ENCODE assay signal across 16 cellular contexts in genomic region chr5:176486189-176486757, GRCh38. TPM values are rescaled to one million over a fixed set of nuclear protein-coding genes. Genes with fewer than 3 reads are reported as not detected.
A peak's percentile ranks its signal among the peaks of the same experiment; 100 is the strongest.
DNase-seq lines count a peak whose midpoint lies in the region; ATAC-seq, FAIRE-seq and TF ChIP-seq lines count a peak whose summit lies in the region.
"Had no signal": no experiment of that assay in that cellular context is flagged by ENCODE, and none has a peak within 500 bp of the region (broad histone marks: within the 10 kb centered on the region; RNA-seq: fewer than 3 reads in every experiment).

No MANE protein-coding gene starts in this region.

- no peak overlapping the region for H4K5ac ChIP-seq in IMR-90 (ENCODE audit: low read depth, low read length)

- H3K56ac ChIP-seq in IMR-90 (ENCODE audit: extremely low read depth, insufficient read depth, low read length), result no peak overlapping the region

- POLR2A ChIA-PET in CD8-positive, alpha-beta T cell (lab: Charles Lee), result interaction anchor here (0.7 kb wide), 1 partner anchor 52 kb away, joined by 3 read pairs; no protein-coding TSS in a partner anchor
- POLR2A ChIA-PET in IMR-90 (lab: Charles Lee; ENCODE audit: unreplicated experiment), result no interaction called here
- POLR2A ChIA-PET in HEK293T (lab: Yijun Ruan, JAX), result interaction anchor here (0.8 kb wide), 1 partner anchor 51 kb away, joined by 3 read pairs; no protein-coding TSS in a partner anchor

- H3K4me1 ChIP-seq in CD8-positive, alpha-beta T cell (ENCODE audit: insufficient read depth, low read length), result peaks cover 7% of the 10 kb centered on the region
- H3K4me1 ChIP-seq in IMR-90 (ENCODE audit: control insufficient read depth, insufficient read depth, low read length) (peaks cover 7% of the 10 kb centered on the region), endodermal cell (ENCODE audit: control insufficient read depth, insufficient read depth, low read length) (peaks cover 3% of the 10 kb centered on the region), pancreas (peaks cover 0 to 4% (median 4%) of the 10 kb centered on the region in 3 donors)
- H3K4me1 ChIP-seq: BE2C, HAP-1 had no signal

- no peak for TF ChIP-seq CTCF in CD8-positive, alpha-beta T cell (IDR thresholded peaks at IDR 0.05)
- TF ChIP-seq CTCF in IMR-90 (conservative IDR thresholded peaks at IDR 0.05; ENCODE audit: low read depth, low read length) (no peak), endodermal cell (conservative IDR thresholded peaks at IDR 0.05) (peak; percentile 49), pancreas (IDR thresholded peaks at IDR 0.05) (no peak)

- no peak overlapping the region for H2BK20ac ChIP-seq in IMR-90 (ENCODE audit: low read depth, low read length)

- WGBS in IMR-90 (ENCODE audit: extremely low coverage in 2 of 2, insufficient read length in 1 of 2), 2 experiments, result 95% methylated on average over 4 of the region's 7 CpGs; no CpG with 5 or more reads in 1 of the 2 experiments
- 91% methylated on average over 7 of the region's 7 CpGs for WGBS in endodermal cell (ENCODE audit: insufficient coverage in 1 of 2, insufficient read length in 1 of 2), 2 experiments
- WGBS in pancreas, 2 donors, result 63 to 66% methylated on average over 7 of the region's 7 CpGs

- TF ChIP-seq POLR2A in IMR-90 (IDR thresholded peaks at IDR 0.05; ENCODE audit: low read depth, low read length), result no peak

- H3K27ac ChIP-seq in CD8-positive, alpha-beta T cell (ENCODE audit: low read depth, low read length), result no peak overlapping the region
- no peak overlapping the region for H3K27ac ChIP-seq in IMR-90 (ENCODE audit: insufficient read depth, low read length)
- H3K27ac ChIP-seq in endodermal cell (ENCODE audit: low read depth, low read length), result no peak overlapping the region
- no peak overlapping the region for H3K27ac ChIP-seq in pancreas

- 0 out of 2 replicates have a peak overlapping the region, but pooled peaks have one; percentile 16 for H3K14ac ChIP-seq in IMR-90 (replicated peaks; ENCODE audit: low read depth, low read length)

- peak overlapping the region; percentile 24; the same call in 1 of the 2 replicates for H2AK5ac ChIP-seq in IMR-90 (ENCODE audit: low read depth, low read length)

- no peak overlapping the region for H3K18ac ChIP-seq in IMR-90 (ENCODE audit: low read depth, low read length)

- H3K79me1 ChIP-seq in IMR-90 (ENCODE audit: low read depth in 1 of 2, low read length in 2 of 2), result peaks cover 42 to 63% of the 10 kb centered on the region in 2 experiments

- intact Hi-C loops in CD8-positive, alpha-beta T cell (cut with DNase I, micrococcal nuclease), result no loop called here
- intact Hi-C loops in IMR-90 (cut with micrococcal nuclease) (no loop called here), pancreas (cut with DNase I) (no loop called here)

- BruUV-seq in IMR-90 (replicated peaks; lab: Mats Ljungman, UMichigan), result no TSS peak

- peaks cover 42% of the 10 kb centered on the region for H3K4me1 Mint-ChIP-seq in CD8-positive, alpha-beta T cell (ENCODE audit: low read depth)
- H3K4me1 Mint-ChIP-seq in endodermal cell, result no peaks in the 10 kb centered on the region

- no peak overlapping the region for H3K4ac ChIP-seq in IMR-90 (ENCODE audit: low read depth, low read length)

- no peak for ATAC-seq in CD8-positive, alpha-beta T cell
- ATAC-seq in IMR-90 (ENCODE audit: low read depth) (no peak), pancreas (peak in 3 of 4 donors; percentile 38 to 62 (median 58))
- ATAC-seq: PC-3 had no signal

- no peak for TF ChIP-seq RAD21 in IMR-90 (IDR thresholded peaks at IDR 0.05; ENCODE audit: low read length)

- no peaks in the 10 kb centered on the region for H3K27me3 Mint-ChIP-seq in CD8-positive, alpha-beta T cell (ENCODE audit: low read depth)
- no peaks in the 10 kb centered on the region for H3K27me3 Mint-ChIP-seq in endodermal cell (ENCODE audit: insufficient read depth)
- H3K27me3 Mint-ChIP-seq: CD8-positive, alpha-beta memory T cell had no signal

- H3K36me3 Mint-ChIP-seq in CD8-positive, alpha-beta T cell, result peaks cover 75% of the 10 kb centered on the region
- H3K36me3 Mint-ChIP-seq in endodermal cell (ENCODE audit: low read depth), result peaks cover 56% of the 10 kb centered on the region

- peaks cover 10% of the 10 kb centered on the region for H3K9me1 ChIP-seq in IMR-90 (ENCODE audit: insufficient read depth, low read length)

- no peak overlapping the region for H4K91ac ChIP-seq in IMR-90 (ENCODE audit: insufficient read depth, low read depth, low read length)

- H3K4me3 ChIP-seq in CD8-positive, alpha-beta T cell (ENCODE audit: low read depth, low read length), result no peak overlapping the region
- H3K4me3 ChIP-seq in IMR-90 (ENCODE audit: insufficient read depth, low read depth, low read length), result no peak overlapping the region
- H3K4me3 ChIP-seq in endodermal cell (ENCODE audit: low read length), result no peak overlapping the region
- H3K4me3 ChIP-seq in pancreas, result no peak overlapping the region
- H3K4me3 ChIP-seq: HAP-1 had no signal

- H3K9me3 ChIP-seq in CD8-positive, alpha-beta T cell (ENCODE audit: low read length), result no peaks in the 10 kb centered on the region
- H3K9me3 ChIP-seq in IMR-90 (ENCODE audit: control insufficient read depth, insufficient read depth, low read length) (no peaks in the 10 kb centered on the region), endodermal cell (ENCODE audit: control insufficient read depth, low read length) (no peaks in the 10 kb centered on the region), pancreas (no peaks in the 10 kb centered on the region)
- H3K9me3 ChIP-seq: BE2C, HAP-1 had no signal

- no peak overlapping the region for H2BK120ac ChIP-seq in IMR-90 (ENCODE audit: low read depth, low read length)

- H4K8ac ChIP-seq in IMR-90 (ENCODE audit: low read depth in 2 of 2, low read length in 2 of 2), result no peak overlapping the region

- H3K9ac ChIP-seq in IMR-90 (ENCODE audit: low read depth, low read length), result no peak overlapping the region
- no peak overlapping the region for H3K9ac ChIP-seq in endodermal cell (ENCODE audit: extremely low read depth, low read length, poor library complexity, severe bottlenecking)

- no peak overlapping the region for H3K4me3 Mint-ChIP-seq in CD8-positive, alpha-beta T cell
- H3K4me3 Mint-ChIP-seq in endodermal cell, result no peak overlapping the region
- H3K4me3 Mint-ChIP-seq: CD8-positive, alpha-beta memory T cell had no signal

- in situ Hi-C loops in IMR-90 (cut with MboI; ENCODE audit: low sequenced_read_pairs), result no loop called here

- no peak overlapping the region for H2AK9ac ChIP-seq in IMR-90 (replicated peaks; ENCODE audit: low read depth, low read length, poor library complexity)

- no peak overlapping the region for H2BK15ac ChIP-seq in IMR-90 (ENCODE audit: low read depth, low read length)

- no peak overlapping the region for H3K23ac ChIP-seq in IMR-90 (ENCODE audit: low read depth, low read length)

- FAIRE-seq in pancreas (lab: Jason Lieb, UNC), result no peak

- peaks cover 15% of the 10 kb centered on the region for H3K36me3 ChIP-seq in CD8-positive, alpha-beta T cell (ENCODE audit: insufficient read depth, low read length)
- peaks cover 28% of the 10 kb centered on the region for H3K36me3 ChIP-seq in IMR-90 (ENCODE audit: control insufficient read depth, insufficient read depth, low read length)
- peaks cover 80% of the 10 kb centered on the region for H3K36me3 ChIP-seq in endodermal cell (ENCODE audit: control insufficient read depth, insufficient read depth, low read length)
- H3K36me3 ChIP-seq in pancreas, result peaks cover 0 to 10% (median 2%) of the 10 kb centered on the region in 3 donors

- peak overlapping the region; percentile 6 for H3K27ac Mint-ChIP-seq in CD8-positive, alpha-beta T cell
- no peak overlapping the region for H3K27ac Mint-ChIP-seq in endodermal cell

- no peaks in the 10 kb centered on the region for H3K27me3 ChIP-seq in CD8-positive, alpha-beta T cell (ENCODE audit: insufficient read depth, low read length)
- H3K27me3 ChIP-seq in IMR-90 (ENCODE audit: control insufficient read depth, insufficient read depth, low read length) (no peaks in the 10 kb centered on the region), endodermal cell (ENCODE audit: control insufficient read depth, insufficient read depth, low read length, poor library complexity, severe bottlenecking) (no peaks in the 10 kb centered on the region), pancreas (no peaks in the 10 kb centered on the region)
- H3K27me3 ChIP-seq: BE2C had no signal

- dilution Hi-C loops in IMR-90 (cut with HindIII; ENCODE audit: low sequenced_read_pairs, unreplicated experiment), result no loop called here

- CTCF ChIA-PET in CD8-positive, alpha-beta T cell (lab: Charles Lee), result no interaction called here
- CTCF ChIA-PET in IMR-90 (lab: Yijun Ruan, JAX), result no interaction called here
- CTCF ChIA-PET in HEK293T (lab: Yijun Ruan, JAX), result no interaction called here

- peaks cover 15% of the 10 kb centered on the region; the same call in 1 of the 2 replicates for H4K20me1 ChIP-seq in IMR-90 (ENCODE audit: insufficient read depth, low read length)

- H2AFZ ChIP-seq in IMR-90 (replicated peaks; ENCODE audit: low read length, poor library complexity), result no peak overlapping the region

- no peak for DNase-seq in CD8-positive, alpha-beta T cell
- DNase-seq in IMR-90 (no peak), endodermal cell (no peak), pancreas (no peak), HEK293T (ENCODE audit: extremely low spot score) (no peak), NCI-H1694 (lab: John Stamatoyannopoulos, UW) (no peak), NCI-H748 treated with DMSO at 0.1 percent for 48 hours (lab: John Stamatoyannopoulos, UW) (no peak), 8988T (no peak)
- DNase-seq: BE2C; CD8-positive, alpha-beta memory T cell; EL; NCI-H1436 treated with DMSO at 0.1 percent for 48 hours; NCI-H2081 treated with DMSO at 0.1 percent for 48 hours; NCI-H69; PC-3 had no signal

- H3K4me2 ChIP-seq in IMR-90 (ENCODE audit: low read depth, low read length), result no peak overlapping the region

- H2BK5ac ChIP-seq in IMR-90 (ENCODE audit: low read depth, low read length, poor library complexity, severe bottlenecking), result no peak overlapping the region

- H3K9me3 Mint-ChIP-seq in CD8-positive, alpha-beta T cell, result no peaks in the 10 kb centered on the region
- no peaks in the 10 kb centered on the region for H3K9me3 Mint-ChIP-seq in endodermal cell
- H3K9me3 Mint-ChIP-seq: CD8-positive, alpha-beta memory T cell had no signal

RNA-seq across cellular contexts. Expression of gene FAF2, which starts 38.1 kb away (rescaled TPM):
- total RNA-seq in CD8-positive, alpha-beta T cell, result 10 to 100 TPM; 24.7 to 24.8 TPM
- total RNA-seq in IMR-90 (2012; rRNA removed) (47.0 and 50.3 TPM in 2 replicates), endodermal cell (10 to 100 TPM; 42.9 to 53.0 TPM), pancreas (10 to 100 TPM in 5 of 6 donors, 1 to 10 TPM in 1; 9.3 to 18.0 (median 15.6) TPM)
- polyA plus RNA-seq in IMR-90 (2012; rRNA removed) (31.3 and 32.9 TPM in 2 replicates), pancreas (10 to 100 TPM in 1 of 2 donors, 1 to 10 TPM in 1; 6.8 to 15.5 TPM)
- 10.3 and 16.1 TPM in 2 replicates for polyA plus RNA-seq in IMR-90 (2012; cell fraction: cytosol; rRNA removed)
- polyA plus RNA-seq in IMR-90 (2012; cell fraction: nucleus; rRNA removed; ENCODE audit: low replicate concordance), result 9.4 and 41.3 TPM in 2 replicates
- 37.6 TPM for polyA plus RNA-seq in endodermal cell (2013, experiment 1 of 2)
- polyA plus RNA-seq in endodermal cell (2013, experiment 2 of 2), result 35.7 TPM

RNA-seq across cellular contexts. Expression of gene RNF44, which starts 50.9 kb away (rescaled TPM):
- total RNA-seq in CD8-positive, alpha-beta T cell, result 100 to 1,000 TPM; 199 to 216 TPM
- 0.54 and 0.83 TPM in 2 replicates for total RNA-seq in IMR-90 (2012; rRNA removed)
- polyA plus RNA-seq in IMR-90 (2012; rRNA removed), result 12.4 and 13.2 TPM in 2 replicates
- 5.9 and 12.1 TPM in 2 replicates for polyA plus RNA-seq in IMR-90 (2012; cell fraction: cytosol; rRNA removed)
- polyA plus RNA-seq in IMR-90 (2012; cell fraction: nucleus; rRNA removed; ENCODE audit: low replicate concordance), result 56.1 and 127 TPM in 2 replicates
- total RNA-seq in endodermal cell, result 100 to 1,000 TPM; 150 to 173 TPM
- 123 TPM for polyA plus RNA-seq in endodermal cell (2013, experiment 1 of 2)
- polyA plus RNA-seq in endodermal cell (2013, experiment 2 of 2), result 111 TPM
- 10 to 100 TPM; 13.8 to 36.6 (median 18.5) TPM for total RNA-seq in pancreas
- 10 to 100 TPM; 18.0 to 27.5 TPM for polyA plus RNA-seq in pancreas

Comparison
In these comparisons a context has a peak if more than half of its experiments do, and no peak if none do; other contexts are left out.
1. ATAC-seq: peak in pancreas (3 of 4); none in CD8-positive, alpha-beta T cell (single experiment) and IMR-90 (single experiment).